In genomic region chr12:88985011-88985410, GRCh38 we compare ENCODE assay signal across 1 cellular context.
TF ChIP-seq lines count a peak whose summit lies in the region.

No MANE protein-coding gene starts in this region.

TF ChIP-seq in IMR-90, 13 proteins besides CTCF, POLR2A, EP300 and RAD21:
- TF ChIP-seq MAFK (IDR thresholded peaks at IDR 0.05; ENCODE audit: low read depth, low read length), result no peak
- TF ChIP-seq BHLHE40 (IDR thresholded peaks at IDR 0.05; ENCODE audit: low read depth, low read length), result no peak
- TF ChIP-seq USF2 (IDR thresholded peaks at IDR 0.05; ENCODE audit: low read depth, low read length), result no peak
- no peak for TF ChIP-seq MXI1 (IDR thresholded peaks at IDR 0.05; ENCODE audit: borderline replicate concordance, low read depth, low read length)
- TF ChIP-seq RCOR1 (IDR thresholded peaks at IDR 0.05; ENCODE audit: insufficient replicate concordance, low read length), result no peak
- TF ChIP-seq CEBPB (IDR thresholded peaks at IDR 0.05; ENCODE audit: low read depth, low read length), result no peak
- TF ChIP-seq NFE2L2 (IDR thresholded peaks at IDR 0.05; ENCODE audit: low read depth, low read length), result no peak
- TF ChIP-seq FOS (IDR thresholded peaks at IDR 0.05; ENCODE audit: low read depth, low read length), result no peak
- no peak for TF ChIP-seq RFX5 (IDR thresholded peaks at IDR 0.05; ENCODE audit: low read depth, low read length)
- no peak for TF ChIP-seq SMC3 (IDR thresholded peaks at IDR 0.05; ENCODE audit: low read depth, low read length)
- TF ChIP-seq CHD1 (IDR thresholded peaks at IDR 0.05; ENCODE audit: low read depth, low read length), result no peak
